ENCODE assay signal across 25 cellular contexts in the genomic region with DNA sequence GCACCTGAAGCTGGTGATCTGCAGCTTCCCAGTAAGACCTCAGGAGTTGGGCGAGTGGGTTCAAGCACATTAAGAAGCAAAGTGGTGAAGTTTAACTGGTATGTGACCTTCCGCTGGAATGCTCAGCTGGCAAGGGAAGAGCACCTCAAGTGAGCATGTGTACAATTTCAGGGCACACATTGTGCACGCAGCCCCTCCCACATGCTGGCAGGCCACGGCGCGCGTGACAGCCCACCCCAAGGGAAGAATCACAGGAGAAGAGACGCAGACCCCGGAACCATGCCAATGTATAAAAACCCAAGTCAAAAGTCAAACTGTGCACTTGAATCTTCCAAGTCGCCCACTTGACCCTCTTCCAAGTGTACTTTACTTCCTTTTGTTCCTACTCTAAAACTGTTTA.
"Had no signal": no experiment of that assay in that cellular context is flagged by ENCODE, and none has a peak within 500 bp of the region (broad histone marks: within the 10 kb centered on the region; RNA-seq: fewer than 3 reads in every experiment).

No MANE protein-coding gene starts in this region.

- H3K27me3 ChIP-seq: heart left ventricle, left lung, pancreas, right atrium auricular region, right lobe of liver, stomach, transverse colon, uterus had no signal

- H3K9me3 ChIP-seq: heart left ventricle, left lung, lower lobe of right lung, mucosa of descending colon, pancreas, psoas muscle, right atrium auricular region, right lobe of liver, stomach, transverse colon, uterus had no signal

- DNase-seq: glutamatergic neuron; heart left ventricle; hypothalamus; immature natural killer cell; kidney; left colon; left lung; lower lobe of right lung; mesendoderm; mucosa of descending colon; nucleus accumbens; pancreas; psoas muscle; right lobe of liver; stimulated activated CD4-positive, alpha-beta T cell treated with anti-CD3 and anti-CD28 coated beads, Interleukin-12 subunit alpha, Interleukin-12 subunit beta, amount 100 ng/mL, for 4 hours; stimulated activated CD4-positive, alpha-beta T cell treated with anti-CD3 and anti-CD28 coated beads, Interleukin-15, amount 100 ng/mL, for 24 hours; stimulated activated CD4-positive, alpha-beta T cell treated with anti-CD3 and anti-CD28 coated beads, Interleukin-2, amount 100 ng/mL, for 24 hours; stimulated activated CD4-positive, alpha-beta T cell treated with anti-CD3 and anti-CD28 coated beads, Interleukin-4, amount 100 ng/mL, for 1 hour; stimulated activated naive B cell treated with anti-CD40 and anti-IgM and Interleukin-4, amounts not matched to agents 10 μg/mL and 1 μg/mL and 100 μg/mL, for 72 hours; stimulated activated naive CD8-positive, alpha-beta T cell treated with anti-CD3 and anti-CD28 coated beads, Interleukin-15, Interleukin-2, amounts not matched to agents 100 U/mL and 50 U/mL, for 24 hours; stomach; transverse colon; uterus had no signal

- H3K4me1 ChIP-seq: left lung, pancreas, psoas muscle, right atrium auricular region, transverse colon, uterus had no signal

- H3K36me3 ChIP-seq: heart left ventricle, left lung, lower lobe of right lung, pancreas, right atrium auricular region, right lobe of liver, transverse colon, uterus had no signal

- H3K27ac ChIP-seq: heart left ventricle, left lung, lower lobe of right lung, pancreas, psoas muscle, right atrium auricular region, right lobe of liver, skin epidermis, stomach, transverse colon, uterus had no signal

- H3K4me3 ChIP-seq: heart left ventricle, left lung, lower lobe of right lung, mucosa of descending colon, pancreas, psoas muscle, right atrium auricular region, right lobe of liver, skin epidermis, stomach, transverse colon, uterus had no signal
